Comparison of ENCODE assay signal across 14 cellular contexts in genomic region chr10:78335691-78336401, GRCh38.
DNase-seq lines count a peak whose midpoint lies in the region; ATAC-seq, FAIRE-seq and TF ChIP-seq lines count a peak whose summit lies in the region.
"Had no signal": no experiment of that assay in that cellular context is flagged by ENCODE, and none has a peak within 500 bp of the region (broad histone marks: within the 10 kb centered on the region; RNA-seq: fewer than 3 reads in every experiment).

No MANE protein-coding gene starts in this region.

- POLR2A ChIA-PET in IMR-90 (lab: Charles Lee; ENCODE audit: unreplicated experiment): no interaction called here
- POLR2A ChIA-PET in HepG2 (lab: Yijun Ruan, JAX): no interaction called here

- peaks cover 13% of the 10 kb centered on the region for H3K27me3 ChIP-seq in IMR-90 (ENCODE audit: control insufficient read depth, insufficient read depth, low read length)
- H3K27me3 ChIP-seq in HepG2 (ENCODE audit: control insufficient read depth in 1 of 2, insufficient read depth in 2 of 2, low read length in 2 of 2): peaks cover 1 to 5% of the 10 kb centered on the region in 2 experiments; a peak in 2 of 5 replicates

- BruUV-seq in IMR-90 (replicated peaks; lab: Mats Ljungman, UMichigan): no TSS peak
- BruUV-seq in HepG2 (replicated peaks; lab: Mats Ljungman, UMichigan): no TSS peak

- intact Hi-C loops in IMR-90 (cut with micrococcal nuclease): no loop called here
- intact Hi-C loops in HepG2 (cut with micrococcal nuclease; ENCODE audit: unreplicated experiment): no loop called here

- H3K79me1 ChIP-seq in IMR-90 (ENCODE audit: low read depth in 1 of 2, low read length in 2 of 2): no peaks in the 10 kb centered on the region

- H2AFZ ChIP-seq in IMR-90 (replicated peaks; ENCODE audit: low read length, poor library complexity) (peak overlapping the region; percentile 68), HepG2 (ENCODE audit: low read length) (no peak overlapping the region)

- dilution Hi-C loops in IMR-90 (cut with HindIII; ENCODE audit: low sequenced_read_pairs, unreplicated experiment): no loop called here

- no peak overlapping the region for H3K56ac ChIP-seq in IMR-90 (ENCODE audit: extremely low read depth, insufficient read depth, low read length)

- H3K79me2 ChIP-seq in HepG2 (ENCODE audit: insufficient read depth, low read length): no peaks in the 10 kb centered on the region

- no peak overlapping the region for H3K23ac ChIP-seq in IMR-90 (ENCODE audit: low read depth, low read length)

- FAIRE-seq in HepG2 (lab: Jason Lieb, UNC): no peak
- FAIRE-seq: H1 had no signal

- H3K9me3 ChIP-seq in IMR-90 (ENCODE audit: control insufficient read depth, insufficient read depth, low read length) (peaks cover 2% of the 10 kb centered on the region; the same call in 1 of the 2 replicates), HepG2 (ENCODE audit: low read length) (no peaks in the 10 kb centered on the region)

- in situ Hi-C loops in IMR-90 (cut with MboI; ENCODE audit: low sequenced_read_pairs): no loop called here
- in situ Hi-C loops in HepG2 (cut with HindIII; ENCODE audit: extremely low pct_ligation_motif_present, low pct_unique_long_range_greater_than_20kb): no loop called here

- DNase-seq in IMR-90 (peak; percentile 94), brain pericyte (ENCODE audit: low read depth, low spot score) (peak; percentile 22), HepG2 (ENCODE audit: low spot score) (no peak), stromal cell of bone marrow (ENCODE audit: low read depth) (peak; percentile 91), NK-92 (lab: John Stamatoyannopoulos, UW; ENCODE audit: unreplicated experiment) (no peak), NCI-H1105 treated with DMSO at 0.1 percent for 48 hours (lab: John Stamatoyannopoulos, UW) (no peak)
- DNase-seq in stimulated activated naive CD8-positive, alpha-beta T cell treated with anti-CD3 and anti-CD28 coated beads, Interleukin-15, amount 100 ng/mL, for 72 hours: no peak
- DNase-seq: activated T-cell treated with anti-CD3 and anti-CD28 coated beads, Interleukin-2, amount 50 U/mL, for 72 hours; stimulated activated naive CD8-positive, alpha-beta T cell treated with anti-CD3 and anti-CD28 coated beads, Interleukin-15, Interleukin-2, amounts not matched to agents 100 U/mL and 50 U/mL, for 24 hours had no signal

- H2BK120ac ChIP-seq in IMR-90 (ENCODE audit: low read depth, low read length): peak overlapping the region; percentile 40; the same call in 1 of the 2 replicates

- peak overlapping the region; percentile 76 for H2BK5ac ChIP-seq in IMR-90 (ENCODE audit: low read depth, low read length, poor library complexity, severe bottlenecking)

- H3K4me2 ChIP-seq in IMR-90 (ENCODE audit: low read depth, low read length): no peak overlapping the region
- H3K4me2 ChIP-seq in HepG2 (ENCODE audit: low read depth, low read length): no peak overlapping the region
- H3K4me2 ChIP-seq: KMS-11 had no signal

- TF ChIP-seq EP300 in HepG2 (IDR thresholded peaks at IDR 0.05; ENCODE audit: low read depth in 2 of 2, low read length in 2 of 2) (no peak), HepG2 (CRISPR knock-in tag; IDR thresholded peaks at IDR 0.05; ENCODE audit: borderline replicate concordance) (no peak)

- ATAC-seq in IMR-90 (ENCODE audit: low read depth) (peak; percentile 40), HepG2 (no peak; the same call in 2 of the 3 replicates), HG02938 (IDR thresholded peaks at IDR 0.05; ENCODE audit: unreplicated experiment) (no peak)
- ATAC-seq in stimulated activated naive CD8-positive, alpha-beta T cell treated with anti-CD3 and anti-CD28 coated beads, Interleukin-15, amount 100 ng/mL, for 72 hours: no peak
- ATAC-seq: activated T-cell treated with anti-CD3 and anti-CD28 coated beads, Interleukin-2, amount 50 U/mL, for 72 hours; naive thymus-derived CD8-positive, alpha-beta T cell; stimulated activated naive CD8-positive, alpha-beta T cell treated with anti-CD3 and anti-CD28 coated beads, Interleukin-15, Interleukin-2, amounts not matched to agents 100 U/mL and 50 U/mL, for 24 hours had no signal

- peaks cover 0 to 10% of the 10 kb centered on the region in 2 donors for H3K9me3 Mint-ChIP-seq in stimulated activated naive CD8-positive, alpha-beta T cell treated with anti-CD3 and anti-CD28 coated beads, Interleukin-15, amount 100 ng/mL, for 72 hours

- peak overlapping the region; percentile 41; the same call in 1 of the 2 replicates for H3K14ac ChIP-seq in IMR-90 (replicated peaks; ENCODE audit: low read depth, low read length)

- H3K9ac ChIP-seq in IMR-90 (ENCODE audit: low read depth, low read length): no peak overlapping the region
- no peak overlapping the region for H3K9ac ChIP-seq in HepG2 (ENCODE audit: insufficient read depth, low read depth, low read length)
- H3K9ac ChIP-seq: KMS-11 had no signal

- H2BK20ac ChIP-seq in IMR-90 (ENCODE audit: low read depth, low read length): peak overlapping the region; percentile 6; the same call in 1 of the 2 replicates

- H4K91ac ChIP-seq in IMR-90 (ENCODE audit: insufficient read depth, low read depth, low read length): peak overlapping the region; percentile 21; the same call in 1 of the 2 replicates

- H3K4ac ChIP-seq in IMR-90 (ENCODE audit: low read depth, low read length): peak overlapping the region; percentile 57

- peaks cover 8% of the 10 kb centered on the region for H3K27me3 Mint-ChIP-seq in stimulated activated naive CD8-positive, alpha-beta T cell treated with anti-CD3 and anti-CD28 coated beads, Interleukin-15, amount 100 ng/mL, for 72 hours

- H3K9me1 ChIP-seq in IMR-90 (ENCODE audit: insufficient read depth, low read length): peaks cover 21% of the 10 kb centered on the region

- H3K36me3 ChIP-seq in IMR-90 (ENCODE audit: control insufficient read depth, insufficient read depth, low read length): no peaks in the 10 kb centered on the region
- H3K36me3 ChIP-seq in HepG2 (replicated peaks in 1 of 2; ENCODE audit: control insufficient read depth in 1 of 2, insufficient read depth in 2 of 2, low read length in 2 of 2): no peaks in the 10 kb centered on the region

- H3K4me3 ChIP-seq in IMR-90 (ENCODE audit: insufficient read depth, low read depth, low read length) (no peak overlapping the region), HepG2 (replicated peaks in 1 of 3; ENCODE audit: insufficient read depth in 1 of 3, low read depth in 2 of 3, low read length in 3 of 3) (no peak overlapping the region)
- H3K4me3 ChIP-seq: SK-N-MC had no signal

- H4K20me1 ChIP-seq in IMR-90 (ENCODE audit: insufficient read depth, low read length): peaks cover 7% of the 10 kb centered on the region; the same call in 1 of the 2 replicates
- H4K20me1 ChIP-seq in HepG2 (ENCODE audit: insufficient read depth, low read length): no peaks in the 10 kb centered on the region

- H4K5ac ChIP-seq in IMR-90 (ENCODE audit: low read depth, low read length): no peak overlapping the region

- H3K4me1 ChIP-seq in IMR-90 (ENCODE audit: control insufficient read depth, insufficient read depth, low read length) (peaks cover 19% of the 10 kb centered on the region), HepG2 (ENCODE audit: insufficient read depth, low read length) (no peaks in the 10 kb centered on the region)

- no peaks in the 10 kb centered on the region for H3K4me1 Mint-ChIP-seq in stimulated activated naive CD8-positive, alpha-beta T cell treated with anti-CD3 and anti-CD28 coated beads, Interleukin-15, amount 100 ng/mL, for 72 hours
- H3K4me1 Mint-ChIP-seq: naive thymus-derived CD8-positive, alpha-beta T cell had no signal

- no peak for TF ChIP-seq POLR2A in IMR-90 (IDR thresholded peaks at IDR 0.05; ENCODE audit: low read depth, low read length)
- TF ChIP-seq POLR2A in HepG2 (IDR thresholded peaks at IDR 0.05; ENCODE audit: insufficient read depth in 1 of 2, low read depth in 2 of 2, low read length in 2 of 2): no peak

- TF ChIP-seq CTCF in IMR-90 (conservative IDR thresholded peaks at IDR 0.05; ENCODE audit: low read depth, low read length) (no peak), HepG2 (CRISPR knock-in tag; IDR thresholded peaks at IDR 0.05) (no peak)

- no peak overlapping the region for H3K4me3 Mint-ChIP-seq in stimulated activated naive CD8-positive, alpha-beta T cell treated with anti-CD3 and anti-CD28 coated beads, Interleukin-15, amount 100 ng/mL, for 72 hours
- H3K4me3 Mint-ChIP-seq: activated T-cell treated with anti-CD3 and anti-CD28 coated beads, Interleukin-2, amount 50 U/mL, for 72 hours; naive thymus-derived CD8-positive, alpha-beta T cell had no signal

- H2AK9ac ChIP-seq in IMR-90 (replicated peaks; ENCODE audit: low read depth, low read length, poor library complexity): peak overlapping the region; percentile 28

- 0% methylated on average over 1 of the region's 5 CpGs; no CpG with 5 or more reads in 1 of the 2 experiments for WGBS in IMR-90 (ENCODE audit: extremely low coverage in 2 of 2, insufficient read length in 1 of 2), 2 experiments
- 10% methylated on average over 5 of the region's 5 CpGs for whole genome bisulfite sequencing in HepG2 (ENCODE audit: low lambda C conversion rate)

- H2AK5ac ChIP-seq in IMR-90 (ENCODE audit: low read depth, low read length): peak overlapping the region; percentile 62

- no peak overlapping the region for H3K27ac Mint-ChIP-seq in stimulated activated naive CD8-positive, alpha-beta T cell treated with anti-CD3 and anti-CD28 coated beads, Interleukin-15, amount 100 ng/mL, for 72 hours
- H3K27ac Mint-ChIP-seq: activated T-cell treated with anti-CD3 and anti-CD28 coated beads, Interleukin-2, amount 50 U/mL, for 72 hours; naive thymus-derived CD8-positive, alpha-beta T cell had no signal

- H3K18ac ChIP-seq in IMR-90 (ENCODE audit: low read depth, low read length): no peak overlapping the region

- CTCF ChIA-PET in IMR-90 (lab: Yijun Ruan, JAX) (interaction anchor here (0.6 kb wide), 1 partner anchor 621 kb away, joined by 5 read pairs; no protein-coding TSS in a partner anchor), HepG2 (lab: Yijun Ruan, JAX; ENCODE audit: low intra/inter-chr PET ratio, low total read pairs) (no interaction called here)

- TF ChIP-seq RAD21 in IMR-90 (IDR thresholded peaks at IDR 0.05; ENCODE audit: low read length) (no peak), HepG2 (CRISPR knock-in tag; IDR thresholded peaks at IDR 0.05) (no peak)

- H4K8ac ChIP-seq in IMR-90 (ENCODE audit: low read depth in 2 of 2, low read length in 2 of 2): peak overlapping the region in 1 of 2 experiments; percentile 44; a peak in 1 of 4 replicates

- no peak overlapping the region; the same call in 1 of the 2 replicates for H3K27ac ChIP-seq in IMR-90 (ENCODE audit: insufficient read depth, low read length)
- no peak overlapping the region for H3K27ac ChIP-seq in HepG2 (ENCODE audit: extremely low read length, insufficient read depth, low read length)
- H3K27ac ChIP-seq: KMS-11, SK-N-MC had no signal

- no peak overlapping the region for H2BK15ac ChIP-seq in IMR-90 (ENCODE audit: low read depth, low read length)

TF ChIP-seq in HepG2, 621 proteins besides CTCF, POLR2A, EP300 and RAD21 (continues in another document):
- TF ChIP-seq SMYD3 (CRISPR knock-in tag; IDR thresholded peaks at IDR 0.05) (no peak), TMF1 (CRISPR knock-in tag; IDR thresholded peaks at IDR 0.05; ENCODE audit: low read depth) (no peak)

Comparison
In these comparisons a context has a peak if more than half of its experiments do, and no peak if none do; other contexts are left out.
1. DNase-seq: peak in IMR-90 (single experiment), brain pericyte (single experiment) and stromal cell of bone marrow (single experiment); none in HepG2 (single experiment), NK-92 (single experiment), NCI-H1105 treated with DMSO at 0.1 percent for 48 hours (single experiment) and stimulated activated naive CD8-positive, alpha-beta T cell treated with anti-CD3 and anti-CD28 coated beads, Interleukin-15, amount 100 ng/mL, for 72 hours (0 of 2).